In genomic region chr9:73260506-73260905, GRCh38 we compare ENCODE assay signal across 23 cellular contexts.
"Had no signal": no experiment of that assay in that cellular context is flagged by ENCODE, and none has a peak within 500 bp of the region (broad histone marks: within the 10 kb centered on the region; RNA-seq: fewer than 3 reads in every experiment).

No MANE protein-coding gene starts in this region.

- DNase-seq: IMR-90; Karpas-422; KG1; MG63; NCI-H1092 treated with DMSO at 0.1 percent for 48 hours; NCI-H1436; NCI-H187; NCI-H2029; NCI-H2081 treated with DMSO at 0.1 percent for 48 hours; NCI-H2171; NCI-H226; NCI-H446; NCI-H510A; NCI-H524 treated with DMSO at 0.1 percent for 48 hours; NCI-H69; NCI-H774; NK-92 treated with Interleukin-12 subunit alpha and Interleukin-12 subunit beta, amount 100 ng/mL, for 24 hours; PC-3; SHP77 treated with DMSO at 0.1 percent for 48 hours; SJCRH30 had no signal

- FAIRE-seq: HepG2 had no signal

- ATAC-seq: HepG2, Panc1, PC-3, SK-N-SH treated with all-trans-retinoic acid at 6 μM for 48 hours had no signal

- H3K4me3 ChIP-seq: MG63, SJCRH30 had no signal
